ENCODE assay signal across 31 cellular contexts in genomic region chr17:7945651-7946050, GRCh38. TPM values are rescaled to one million over a fixed set of nuclear protein-coding genes. Genes with fewer than 3 reads are reported as not detected.
"Had no signal": no experiment of that assay in that cellular context is flagged by ENCODE, and none has a peak within 500 bp of the region (broad histone marks: within the 10 kb centered on the region; RNA-seq: fewer than 3 reads in every experiment).

No MANE protein-coding gene starts in this region.

- H3K4me1 Mint-ChIP-seq: stimulated activated memory B cell treated with anti-CD40 and anti-IgM and Interleukin-4, amounts not matched to agents 10 μg/mL and 1 μg/mL and 100 μg/mL, for 72 hours had no signal

- H3K9me3 Mint-ChIP-seq: naive thymus-derived CD4-positive, alpha-beta T cell; natural killer cell treated with Interleukin-12 subunit alpha and Interleukin-12 subunit beta and Interleukin-15 and Interleukin-18, amount 100 ng/mL, for 72 hours; stimulated activated memory B cell treated with anti-CD40 and anti-IgM and Interleukin-4, amounts not matched to agents 10 μg/mL and 1 μg/mL and 100 μg/mL, for 72 hours had no signal

- ATAC-seq: mucosa of descending colon; naive thymus-derived CD4-positive, alpha-beta T cell; natural killer cell treated with Interleukin-12 subunit alpha and Interleukin-12 subunit beta and Interleukin-15 and Interleukin-18, amount 100 ng/mL, for 72 hours; right lobe of liver; stimulated activated memory B cell treated with anti-CD40 and anti-IgM and Interleukin-4, amounts not matched to agents 10 μg/mL and 1 μg/mL and 100 μg/mL, for 72 hours; stimulated activated naive CD8-positive, alpha-beta T cell treated with anti-CD3 and anti-CD28 coated beads, Interleukin-15, Interleukin-2, amounts not matched to agents 100 U/mL and 50 U/mL, for 24 hours had no signal

- H3K27me3 ChIP-seq: ovary, right atrium auricular region, right lobe of liver, stomach, testis, thyroid gland, transverse colon, upper lobe of left lung, vagina had no signal

- H3K4me3 ChIP-seq: left ventricle myocardium inferior, lung, mucosa of descending colon, ovary, right atrium auricular region, right lobe of liver, smooth muscle cell, stomach, testis, thyroid gland, transverse colon, upper lobe of left lung, vagina had no signal

- H3K4me3 Mint-ChIP-seq: naive thymus-derived CD4-positive, alpha-beta T cell; natural killer cell treated with Interleukin-12 subunit alpha and Interleukin-12 subunit beta and Interleukin-15 and Interleukin-18, amount 100 ng/mL, for 72 hours; stimulated activated memory B cell treated with anti-CD40 and anti-IgM and Interleukin-4, amounts not matched to agents 10 μg/mL and 1 μg/mL and 100 μg/mL, for 72 hours had no signal

- H3K27ac ChIP-seq: left ventricle myocardium inferior, ovary, right atrium auricular region, right lobe of liver, stomach, testis, thyroid gland, transverse colon, upper lobe of left lung, vagina had no signal

- H3K4me2 ChIP-seq: smooth muscle cell had no signal

- H3K27me3 Mint-ChIP-seq: naive thymus-derived CD4-positive, alpha-beta T cell; natural killer cell treated with Interleukin-12 subunit alpha and Interleukin-12 subunit beta and Interleukin-15 and Interleukin-18, amount 100 ng/mL, for 72 hours; progenitor cell of endocrine pancreas; stimulated activated memory B cell treated with anti-CD40 and anti-IgM and Interleukin-4, amounts not matched to agents 10 μg/mL and 1 μg/mL and 100 μg/mL, for 72 hours had no signal

- H3K4me1 ChIP-seq: left ventricle myocardium inferior, right atrium auricular region, right lobe of liver, stomach, testis, thyroid gland, transverse colon, upper lobe of left lung, vagina had no signal

- H3K27ac Mint-ChIP-seq: natural killer cell treated with Interleukin-12 subunit alpha and Interleukin-12 subunit beta and Interleukin-15 and Interleukin-18, amount 100 ng/mL, for 72 hours; progenitor cell of endocrine pancreas; stimulated activated memory B cell treated with anti-CD40 and anti-IgM and Interleukin-4, amounts not matched to agents 10 μg/mL and 1 μg/mL and 100 μg/mL, for 72 hours had no signal

- DNase-seq: islet precursor cell; left ventricle myocardium inferior; mesendoderm; midbrain; mucosa of descending colon; naive thymus-derived CD4-positive, alpha-beta T cell; ovary; right lobe of liver; stimulated activated CD4-positive, alpha-beta T cell treated with anti-CD3 and anti-CD28 coated beads, Interleukin-1b, Interleukin-23, amount 100 ng/mL, for 48 hours; stimulated activated CD4-positive, alpha-beta T cell treated with anti-CD3 and anti-CD28 coated beads, Interleukin-2, amount 100 ng/mL, for 48 hours; stimulated activated CD4-positive, alpha-beta T cell treated with anti-CD3 and anti-CD28 coated beads, Interleukin-4, amount 100 ng/mL, for 4 hours; stimulated activated CD8-positive, alpha-beta memory T cell treated with anti-CD3 and anti-CD28 coated beads, Interleukin-4, amount 100 ng/mL, for 48 hours; stimulated activated naive CD8-positive, alpha-beta T cell treated with anti-CD3 and anti-CD28 coated beads, Interleukin-15, Interleukin-2, amounts not matched to agents 100 U/mL and 50 U/mL, for 24 hours; stomach; testis; thyroid gland; transverse colon; upper lobe of left lung had no signal

- H3K9me3 ChIP-seq: left ventricle myocardium inferior, mucosa of descending colon, ovary, right atrium auricular region, right lobe of liver, stomach, testis, thyroid gland, transverse colon, upper lobe of left lung, vagina had no signal

RNA-seq across cellular contexts. Expression of gene GUCY2D, which starts 56.8 kb away (rescaled TPM):
- total RNA-seq: kidney epithelial cell; left ventricle myocardium inferior; myocyte; natural killer cell treated with Interleukin-12 subunit alpha and Interleukin-12 subunit beta and Interleukin-15 and Interleukin-18, amount 100 ng/mL, for 72 hours; progenitor cell of endocrine pancreas; pulmonary artery endothelial cell; renal cortical epithelial cell; right atrium auricular region; skeletal muscle tissue; smooth muscle cell; stomach; thyroid gland; urinary bladder; vagina had no signal
- polyA plus RNA-seq: urinary bladder had no signal
